ENCODE assay signal across 29 cellular contexts in the genomic region with DNA sequence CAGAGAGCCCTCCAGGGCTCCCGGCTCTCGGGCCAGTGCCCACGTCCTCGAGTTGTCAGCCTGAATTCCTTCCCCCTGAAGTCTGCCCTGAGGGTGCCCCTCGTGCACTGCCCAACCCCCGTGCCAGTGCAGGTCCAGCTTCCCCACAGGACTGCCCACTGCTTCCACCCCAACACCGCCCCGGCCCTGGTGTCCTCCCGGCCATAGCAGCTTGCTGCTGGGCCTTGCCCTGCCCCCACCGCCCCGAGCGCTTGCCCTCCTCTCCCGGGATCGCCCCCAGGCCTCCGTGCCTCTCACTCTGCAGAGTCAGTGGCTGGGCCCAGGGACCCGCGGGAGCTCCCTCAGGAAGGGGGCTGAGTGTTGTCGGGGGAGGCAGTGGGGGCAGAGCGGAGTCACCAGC. TPM values are rescaled to one million over a fixed set of nuclear protein-coding genes. Genes with fewer than 3 reads are reported as not detected.
"Had no signal": no experiment of that assay in that cellular context is flagged by ENCODE, and none has a peak within 500 bp of the region (broad histone marks: within the 10 kb centered on the region; RNA-seq: fewer than 3 reads in every experiment).

No MANE protein-coding gene starts in this region.

- H3K79me2 ChIP-seq: hepatocyte had no signal

- H3K9me3 Mint-ChIP-seq: mesothelial cell of epicardium; naive B cell; natural killer cell; nephron progenitor cell; neural progenitor cell; stimulated activated naive B cell treated with anti-CD40 and anti-IgM and Interleukin-4, amounts not matched to agents 10 μg/mL and 1 μg/mL and 100 μg/mL, for 72 hours had no signal

- H2AFZ ChIP-seq: hepatocyte, neural progenitor cell had no signal

- H3K36me3 ChIP-seq: left lung, neural progenitor cell, ovary, right atrium auricular region, transverse colon, vagina had no signal

- H3K27ac ChIP-seq: hepatocyte, left lung, neural progenitor cell, ovary, right atrium auricular region, skin epidermis, stomach, testis, thyroid gland, transverse colon, upper lobe of left lung, vagina had no signal

- H3K4me2 ChIP-seq: hepatocyte, neural progenitor cell had no signal

- H3K9me3 ChIP-seq: left lung, ovary, right atrium auricular region, stomach, testis, thyroid gland, transverse colon, upper lobe of left lung, vagina had no signal

- H3K9ac ChIP-seq: neural progenitor cell had no signal

- H3K4me1 Mint-ChIP-seq: mesothelial cell of epicardium; natural killer cell; stimulated activated naive B cell treated with anti-CD40 and anti-IgM and Interleukin-4, amounts not matched to agents 10 μg/mL and 1 μg/mL and 100 μg/mL, for 72 hours had no signal

- H3K36me3 Mint-ChIP-seq: mesothelial cell of epicardium; naive B cell; natural killer cell; stimulated activated naive B cell treated with anti-CD40 and anti-IgM and Interleukin-4, amounts not matched to agents 10 μg/mL and 1 μg/mL and 100 μg/mL, for 72 hours had no signal

- H3K4me3 Mint-ChIP-seq: mesothelial cell of epicardium; naive B cell; natural killer cell; nephron progenitor cell; neural progenitor cell; stimulated activated naive B cell treated with anti-CD40 and anti-IgM and Interleukin-4, amounts not matched to agents 10 μg/mL and 1 μg/mL and 100 μg/mL, for 72 hours had no signal

- H3K4me3 ChIP-seq: hepatocyte, left lung, lung, neural progenitor cell, ovary, right atrium auricular region, skin epidermis, stomach, testis, thyroid gland, transverse colon, upper lobe of left lung, vagina had no signal

- H3K27me3 Mint-ChIP-seq: progenitor cell of endocrine pancreas had no signal

- H3K4me1 ChIP-seq: left lung, right atrium auricular region, stomach, testis, thyroid gland, transverse colon, upper lobe of left lung, vagina had no signal

- DNase-seq: islet precursor cell; kidney glomerular epithelial cell; left colon; mesendoderm; naive B cell; natural killer cell; nephron progenitor cell; ovary; stimulated activated CD4-positive, alpha-beta T cell treated with anti-CD3 and anti-CD28 coated beads, Interleukin-12 subunit alpha, Interleukin-12 subunit beta, amount 100 ng/mL, for 4 hours; stimulated activated CD4-positive, alpha-beta T cell treated with anti-CD3 and anti-CD28 coated beads, Interleukin-15, amount 100 ng/mL, for 24 hours; stimulated activated CD4-positive, alpha-beta T cell treated with anti-CD3 and anti-CD28 coated beads, Interleukin-2, amount 100 ng/mL, for 24 hours; stimulated activated CD4-positive, alpha-beta T cell treated with anti-CD3 and anti-CD28 coated beads, Interleukin-4, amount 100 ng/mL, for 1 hour; stimulated activated naive B cell treated with anti-CD40 and anti-IgM and Interleukin-4, amounts not matched to agents 10 μg/mL and 1 μg/mL and 100 μg/mL, for 72 hours; stimulated activated naive CD8-positive, alpha-beta T cell treated with anti-CD3 and anti-CD28 coated beads, Interleukin-15, Interleukin-2, amounts not matched to agents 100 U/mL and 50 U/mL, for 24 hours; stomach; testis; thyroid gland; transverse colon had no signal

- ATAC-seq: left colon; left lung; natural killer cell; stimulated activated naive CD8-positive, alpha-beta T cell treated with anti-CD3 and anti-CD28 coated beads, Interleukin-15, Interleukin-2, amounts not matched to agents 100 U/mL and 50 U/mL, for 24 hours had no signal

- H3K27ac Mint-ChIP-seq: mesothelial cell of epicardium; naive B cell; natural killer cell; nephron progenitor cell; neural progenitor cell; progenitor cell of endocrine pancreas; stimulated activated naive B cell treated with anti-CD40 and anti-IgM and Interleukin-4, amounts not matched to agents 10 μg/mL and 1 μg/mL and 100 μg/mL, for 72 hours had no signal

- H3K27me3 ChIP-seq: hepatocyte, neural progenitor cell, ovary, right atrium auricular region, testis, thyroid gland, transverse colon, upper lobe of left lung, vagina had no signal

RNA-seq across cellular contexts. Expression of gene ARHGEF16, which starts 24.1 kb away (rescaled TPM):
- total RNA-seq: mononuclear cell, natural killer cell had no signal
